8 cellular contexts compared by ENCODE assay signal in the genomic region with DNA sequence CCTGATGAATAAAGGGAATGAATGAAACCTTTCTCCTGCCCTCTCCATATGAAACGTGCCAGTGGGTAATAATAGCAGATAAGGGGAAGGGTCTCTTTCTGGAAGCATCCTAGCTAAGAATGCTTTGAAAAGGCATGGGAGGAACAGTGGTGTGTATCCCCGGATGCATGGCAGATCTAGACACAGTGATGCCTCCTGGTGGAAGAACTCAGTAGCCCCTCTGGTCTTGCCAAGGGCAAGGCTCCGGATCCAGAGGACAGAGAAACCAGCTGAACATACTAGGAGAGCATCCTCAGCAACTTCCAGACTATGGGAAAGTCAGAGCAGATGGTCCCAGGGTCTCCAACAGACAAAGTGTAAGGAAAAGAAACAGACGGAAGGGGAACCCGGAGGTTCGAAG.
DNase-seq lines count a peak whose midpoint lies in the region; ATAC-seq and TF ChIP-seq lines count a peak whose summit lies in the region.

No MANE protein-coding gene starts in this region.

- peak; percentile 52; the same call in 2 of the 3 replicates for ATAC-seq in SK-N-SH treated with all-trans-retinoic acid at 6 μM for 48 hours

- TF ChIP-seq CTCF in GM13977 (IDR thresholded peaks at IDR 0.05; ENCODE audit: extremely low read depth, insufficient read depth, missing control alignments) = peak; percentile 24

- in situ Hi-C loops in GM13977 (cut with MboI; ENCODE audit: low pct_unique_long_range_greater_than_20kb, low sequenced_read_pairs, unreplicated experiment) = no loop called here

- DNase-seq in AG08396 (ENCODE audit: low spot score) = peak; percentile 58
- peak; percentile 39 for DNase-seq in GM13977 (ENCODE audit: low spot score)
- peak; percentile 67 for DNase-seq in hepatic stellate cell (ENCODE audit: low spot score)
- no peak for DNase-seq in medulla oblongata (ENCODE audit: extremely low spot score)
- DNase-seq in hippocampal formation (lab: John Stamatoyannopoulos, UW) = no peak
- DNase-seq in stimulated activated CD4-positive, alpha-beta T cell treated with anti-CD3 and anti-CD28 coated beads, Interleukin-2, amount 100 ng/mL, for 24 hours = no peak
- no peak for DNase-seq in OCI-M2 (lab: John Stamatoyannopoulos, UW; ENCODE audit: unreplicated experiment)

TF ChIP-seq in SK-N-SH treated with all-trans-retinoic acid at 6 μM for 48 hours, 23 proteins besides CTCF, POLR2A, EP300 and RAD21:
- TF ChIP-seq ESRRG (CRISPR knock-in tag; IDR thresholded peaks at IDR 0.05) (no peak), OSR1 (CRISPR knock-in tag; IDR thresholded peaks at IDR 0.05) (no peak), ISL1 (CRISPR knock-in tag; IDR thresholded peaks at IDR 0.05) (no peak), BACH2 (CRISPR knock-in tag; IDR thresholded peaks at IDR 0.05; ENCODE audit: borderline replicate concordance) (no peak), ZFP30 (CRISPR knock-in tag; IDR thresholded peaks at IDR 0.05) (no peak), ZNF8 (CRISPR knock-in tag; IDR thresholded peaks at IDR 0.05) (no peak), CSDC2 (CRISPR knock-in tag; IDR thresholded peaks at IDR 0.05) (no peak), RARB (CRISPR knock-in tag; IDR thresholded peaks at IDR 0.05) (no peak), TCF4 (CRISPR knock-in tag; IDR thresholded peaks at IDR 0.05; ENCODE audit: borderline replicate concordance) (no peak), TOX (CRISPR knock-in tag; IDR thresholded peaks at IDR 0.05; ENCODE audit: borderline replicate concordance) (no peak), ZC3H10 (CRISPR knock-in tag; IDR thresholded peaks at IDR 0.05) (no peak), GLIS3 (CRISPR knock-in tag; IDR thresholded peaks at IDR 0.05) (no peak), SNAI2 (CRISPR knock-in tag; IDR thresholded peaks at IDR 0.05) (no peak), ZFP3 (CRISPR knock-in tag; IDR thresholded peaks at IDR 0.05) (no peak), ZNF565 (CRISPR knock-in tag; conservative IDR thresholded peaks at IDR 0.05; ENCODE audit: low read depth) (no peak), ZNF70 (CRISPR knock-in tag; IDR thresholded peaks at IDR 0.05) (no peak)
- TF ChIP-seq, protein P1, sequence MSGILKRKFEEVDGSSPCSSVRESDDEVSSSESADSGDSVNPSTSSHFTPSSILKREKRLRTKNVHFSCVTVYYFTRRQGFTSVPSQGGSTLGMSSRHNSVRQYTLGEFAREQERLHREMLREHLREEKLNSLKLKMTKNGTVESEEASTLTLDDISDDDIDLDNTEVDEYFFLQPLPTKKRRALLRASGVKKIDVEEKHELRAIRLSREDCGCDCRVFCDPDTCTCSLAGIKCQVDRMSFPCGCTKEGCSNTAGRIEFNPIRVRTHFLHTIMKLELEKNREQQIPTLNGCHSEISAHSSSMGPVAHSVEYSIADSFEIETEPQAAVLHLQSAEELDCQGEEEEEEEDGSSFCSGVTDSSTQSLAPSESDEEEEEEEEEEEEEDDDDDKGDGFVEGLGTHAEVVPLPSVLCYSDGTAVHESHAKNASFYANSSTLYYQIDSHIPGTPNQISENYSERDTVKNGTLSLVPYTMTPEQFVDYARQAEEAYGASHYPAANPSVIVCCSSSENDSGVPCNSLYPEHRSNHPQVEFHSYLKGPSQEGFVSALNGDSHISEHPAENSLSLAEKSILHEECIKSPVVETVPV (CRISPR knock-in tag; IDR thresholded peaks at IDR 0.05) = no peak
- TF ChIP-seq, protein P2, sequence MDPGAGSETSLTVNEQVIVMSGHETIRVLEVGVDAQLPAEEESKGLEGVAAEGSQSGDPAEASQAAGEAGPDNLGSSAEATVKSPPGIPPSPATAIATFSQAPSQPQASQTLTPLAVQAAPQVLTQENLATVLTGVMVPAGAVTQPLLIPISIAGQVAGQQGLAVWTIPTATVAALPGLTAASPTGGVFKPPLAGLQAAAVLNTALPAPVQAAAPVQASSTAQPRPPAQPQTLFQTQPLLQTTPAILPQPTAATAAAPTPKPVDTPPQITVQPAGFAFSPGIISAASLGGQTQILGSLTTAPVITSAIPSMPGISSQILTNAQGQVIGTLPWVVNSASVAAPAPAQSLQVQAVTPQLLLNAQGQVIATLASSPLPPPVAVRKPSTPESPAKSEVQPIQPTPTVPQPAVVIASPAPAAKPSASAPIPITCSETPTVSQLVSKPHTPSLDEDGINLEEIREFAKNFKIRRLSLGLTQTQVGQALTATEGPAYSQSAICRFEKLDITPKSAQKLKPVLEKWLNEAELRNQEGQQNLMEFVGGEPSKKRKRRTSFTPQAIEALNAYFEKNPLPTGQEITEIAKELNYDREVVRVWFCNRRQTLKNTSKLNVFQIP (CRISPR knock-in tag; IDR thresholded peaks at IDR 0.05; ENCODE audit: borderline replicate concordance, low read depth) = no peak
- TF ChIP-seq, protein P3, sequence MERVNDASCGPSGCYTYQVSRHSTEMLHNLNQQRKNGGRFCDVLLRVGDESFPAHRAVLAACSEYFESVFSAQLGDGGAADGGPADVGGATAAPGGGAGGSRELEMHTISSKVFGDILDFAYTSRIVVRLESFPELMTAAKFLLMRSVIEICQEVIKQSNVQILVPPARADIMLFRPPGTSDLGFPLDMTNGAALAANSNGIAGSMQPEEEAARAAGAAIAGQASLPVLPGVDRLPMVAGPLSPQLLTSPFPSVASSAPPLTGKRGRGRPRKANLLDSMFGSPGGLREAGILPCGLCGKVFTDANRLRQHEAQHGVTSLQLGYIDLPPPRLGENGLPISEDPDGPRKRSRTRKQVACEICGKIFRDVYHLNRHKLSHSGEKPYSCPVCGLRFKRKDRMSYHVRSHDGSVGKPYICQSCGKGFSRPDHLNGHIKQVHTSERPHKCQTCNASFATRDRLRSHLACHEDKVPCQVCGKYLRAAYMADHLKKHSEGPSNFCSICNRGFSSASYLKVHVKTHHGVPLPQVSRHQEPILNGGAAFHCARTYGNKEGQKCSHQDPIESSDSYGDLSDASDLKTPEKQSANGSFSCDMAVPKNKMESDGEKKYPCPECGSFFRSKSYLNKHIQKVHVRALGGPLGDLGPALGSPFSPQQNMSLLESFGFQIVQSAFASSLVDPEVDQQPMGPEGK (CRISPR knock-in tag; IDR thresholded peaks at IDR 0.05; ENCODE audit: borderline replicate concordance) = no peak
- TF ChIP-seq, protein P4, sequence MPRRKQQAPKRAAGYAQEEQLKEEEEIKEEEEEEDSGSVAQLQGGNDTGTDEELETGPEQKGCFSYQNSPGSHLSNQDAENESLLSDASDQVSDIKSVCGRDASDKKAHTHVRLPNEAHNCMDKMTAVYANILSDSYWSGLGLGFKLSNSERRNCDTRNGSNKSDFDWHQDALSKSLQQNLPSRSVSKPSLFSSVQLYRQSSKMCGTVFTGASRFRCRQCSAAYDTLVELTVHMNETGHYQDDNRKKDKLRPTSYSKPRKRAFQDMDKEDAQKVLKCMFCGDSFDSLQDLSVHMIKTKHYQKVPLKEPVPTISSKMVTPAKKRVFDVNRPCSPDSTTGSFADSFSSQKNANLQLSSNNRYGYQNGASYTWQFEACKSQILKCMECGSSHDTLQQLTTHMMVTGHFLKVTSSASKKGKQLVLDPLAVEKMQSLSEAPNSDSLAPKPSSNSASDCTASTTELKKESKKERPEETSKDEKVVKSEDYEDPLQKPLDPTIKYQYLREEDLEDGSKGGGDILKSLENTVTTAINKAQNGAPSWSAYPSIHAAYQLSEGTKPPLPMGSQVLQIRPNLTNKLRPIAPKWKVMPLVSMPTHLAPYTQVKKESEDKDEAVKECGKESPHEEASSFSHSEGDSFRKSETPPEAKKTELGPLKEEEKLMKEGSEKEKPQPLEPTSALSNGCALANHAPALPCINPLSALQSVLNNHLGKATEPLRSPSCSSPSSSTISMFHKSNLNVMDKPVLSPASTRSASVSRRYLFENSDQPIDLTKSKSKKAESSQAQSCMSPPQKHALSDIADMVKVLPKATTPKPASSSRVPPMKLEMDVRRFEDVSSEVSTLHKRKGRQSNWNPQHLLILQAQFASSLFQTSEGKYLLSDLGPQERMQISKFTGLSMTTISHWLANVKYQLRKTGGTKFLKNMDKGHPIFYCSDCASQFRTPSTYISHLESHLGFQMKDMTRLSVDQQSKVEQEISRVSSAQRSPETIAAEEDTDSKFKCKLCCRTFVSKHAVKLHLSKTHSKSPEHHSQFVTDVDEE (CRISPR knock-in tag; IDR thresholded peaks at IDR 0.05) = no peak
TF ChIP-seq in SK-N-SH treated with all-trans-retinoic acid at 6 μM for 48 hours: peak in this region for 0.

Comparison
In these comparisons a context has a peak if more than half of its experiments do, and no peak if none do; other contexts are left out.
1. DNase-seq: peak in AG08396 (single experiment), GM13977 (single experiment) and hepatic stellate cell (single experiment); none in medulla oblongata (single experiment), hippocampal formation (0 of 2), stimulated activated CD4-positive, alpha-beta T cell treated with anti-CD3 and anti-CD28 coated beads, Interleukin-2, amount 100 ng/mL, for 24 hours (0 of 2) and OCI-M2 (single experiment).